In genomic region chr10:123009105-123009805, GRCh38 we compare ENCODE assay signal across 8 cellular contexts. TPM values are rescaled to one million over a fixed set of nuclear protein-coding genes. Genes with fewer than 3 reads are reported as not detected.
A peak's percentile ranks its signal among the peaks of the same experiment; 100 is the strongest.
DNase-seq lines count a peak whose midpoint lies in the region; ATAC-seq, FAIRE-seq and TF ChIP-seq lines count a peak whose summit lies in the region.

No MANE protein-coding gene starts in this region.

- H3K9ac ChIP-seq in kidney (ENCODE audit: low read length in 2 of 2) = peak overlapping the region; percentile 21 to 79

- FAIRE-seq in kidney (lab: Jason Lieb, UNC) = no peak

- peak; percentile 7 for DNase-seq in NCI-H345 treated with DMSO at 0.1 percent for 48 hours (lab: John Stamatoyannopoulos, UW; ENCODE audit: unreplicated experiment)
- no peak for DNase-seq in NCI-H345 (lab: John Stamatoyannopoulos, UW)
- peak; percentile 21 to 64 (median 60) for DNase-seq in Peyer's patch
- DNase-seq in breast epithelium (ENCODE audit: low spot score in 2 of 2) = no peak
- DNase-seq in kidney = peak; percentile 76
- peak; percentile 3 to 6 for DNase-seq in stimulated activated CD4-positive, alpha-beta T cell treated with anti-CD3 and anti-CD28 coated beads, Interleukin-2, amount 100 ng/mL, for 48 hours
- no peak for DNase-seq in NCI-H2081 (lab: John Stamatoyannopoulos, UW)

- intact Hi-C loops in breast epithelium (cut with DNase I; ENCODE audit: low total_unique reads) = no loop called here
- intact Hi-C loops in kidney (cut with DNase I) = no loop called here

- peak overlapping the region; percentile 80 to 95 (median 88) for H3K4me3 ChIP-seq in Peyer's patch
- peak overlapping the region; percentile 87 to 99 (median 90) for H3K4me3 ChIP-seq in breast epithelium
- peak overlapping the region; percentile 76 to 88 for H3K4me3 ChIP-seq in kidney (ENCODE audit: low read length in 2 of 2)

- TF ChIP-seq CTCF in Peyer's patch (IDR thresholded peaks at IDR 0.05) (no peak), breast epithelium (IDR thresholded peaks at IDR 0.05) (no peak), kidney (IDR thresholded peaks at IDR 0.05; ENCODE audit: borderline replicate concordance, extremely low read depth, insufficient read depth) (no peak)

- H3K9me3 ChIP-seq in Peyer's patch = no peaks in the 10 kb centered on the region
- no peaks in the 10 kb centered on the region for H3K9me3 ChIP-seq in breast epithelium
- no peaks in the 10 kb centered on the region for H3K9me3 ChIP-seq in kidney (ENCODE audit: control insufficient read depth in 1 of 2, low read length in 2 of 2)

- peak; percentile 29 for ATAC-seq in HG02610 (IDR thresholded peaks at IDR 0.05; ENCODE audit: unreplicated experiment)

- H3K36me3 ChIP-seq in Peyer's patch = no peaks in the 10 kb centered on the region
- H3K36me3 ChIP-seq in breast epithelium = no peaks in the 10 kb centered on the region
- no peaks in the 10 kb centered on the region for H3K36me3 ChIP-seq in kidney (ENCODE audit: control insufficient read depth in 1 of 2, insufficient read depth in 2 of 2, low read length in 2 of 2)

- H3K27ac ChIP-seq in Peyer's patch (peak overlapping the region; percentile 74 to 97 (median 89)), breast epithelium (peak overlapping the region; percentile 78 to 97), kidney (ENCODE audit: low read depth in 2 of 2, low read length in 2 of 2) (peak overlapping the region in 1 of 2 donors; percentile 55)

- TF ChIP-seq POLR2A in Peyer's patch (IDR thresholded peaks at IDR 0.05) (no peak), breast epithelium (IDR thresholded peaks at IDR 0.05) (no peak)

- H3K4me1 ChIP-seq in Peyer's patch (peaks cover 0 to 26% (median 3%) of the 10 kb centered on the region in 4 donors), breast epithelium (peaks cover 0 to 26% of the 10 kb centered on the region in 2 donors), kidney (ENCODE audit: control insufficient read depth in 1 of 2, insufficient read depth in 1 of 2, low read depth in 1 of 2, low read length in 2 of 2) (peaks cover 0 to 8% of the 10 kb centered on the region in 2 donors)

- H3K27me3 ChIP-seq in Peyer's patch (no peaks in the 10 kb centered on the region), breast epithelium (no peaks in the 10 kb centered on the region)

RNA-seq across cellular contexts. Expression of gene ACADSB, which starts 0.4 kb away (rescaled TPM):
- total RNA-seq in Peyer's patch = 10 to 100 TPM in 2 of 4 donors, 1 to 10 TPM in 2; 9.1 to 14.2 (median 10.2) TPM
- 10 to 100 TPM; 22.6 to 32.4 (median 31.8) TPM for total RNA-seq in breast epithelium
- 26.6 TPM for total RNA-seq in kidney
- polyA plus RNA-seq in kidney (ENCODE audit: insufficient read depth, low read depth, low replicate concordance) = 48.5 TPM

RNA-seq across cellular contexts. Expression of gene IKZF5, which starts 0.7 kb away (rescaled TPM):
- total RNA-seq in Peyer's patch = 1 to 10 TPM; 7.4 to 9.5 (median 8.1) TPM
- total RNA-seq in breast epithelium = 10 to 100 TPM; 10.5 to 17.7 (median 13.3) TPM
- 17.1 TPM for total RNA-seq in kidney
- 7.3 TPM for polyA plus RNA-seq in kidney (ENCODE audit: insufficient read depth, low read depth, low replicate concordance)

RNA-seq across cellular contexts. Expression of gene PSTK, which starts 29.1 kb away (rescaled TPM):
- 1 to 10 TPM in 3 of 4 donors, not detected in 1; 1.2 to 3.6 (median 3.5) TPM for total RNA-seq in Peyer's patch
- total RNA-seq in breast epithelium = 1 to 10 TPM; 3.6 to 6.4 (median 3.7) TPM
- 4.3 TPM for total RNA-seq in kidney
- polyA plus RNA-seq in kidney (ENCODE audit: insufficient read depth, low read depth, low replicate concordance) = 4.7 TPM

RNA-seq across cellular contexts. Expression of gene C10orf88, which starts 55.2 kb away (rescaled TPM):
- total RNA-seq in Peyer's patch (10 to 100 TPM in 1 of 4 donors, 1 to 10 TPM in 3; 5.6 to 93.3 (median 7.5) TPM), breast epithelium (1 to 10 TPM; 4.5 to 8.0 (median 7.5) TPM), kidney (7.6 TPM)
- polyA plus RNA-seq in kidney (ENCODE audit: insufficient read depth, low read depth, low replicate concordance) = 4.3 TPM

Comparison
In these comparisons a context has a peak if more than half of its experiments do, and no peak if none do; other contexts are left out.
1. DNase-seq: peak in NCI-H345 treated with DMSO at 0.1 percent for 48 hours (single experiment), Peyer's patch (3 of 3), kidney (single experiment) and stimulated activated CD4-positive, alpha-beta T cell treated with anti-CD3 and anti-CD28 coated beads, Interleukin-2, amount 100 ng/mL, for 48 hours (2 of 2); none in NCI-H345 (single experiment), breast epithelium (0 of 2) and NCI-H2081 (0 of 2).
2. Peak in every context shown above with its lines, with median percentiles within 50 percentile points of each other: H3K4me3 ChIP-seq.